In the genomic region with DNA sequence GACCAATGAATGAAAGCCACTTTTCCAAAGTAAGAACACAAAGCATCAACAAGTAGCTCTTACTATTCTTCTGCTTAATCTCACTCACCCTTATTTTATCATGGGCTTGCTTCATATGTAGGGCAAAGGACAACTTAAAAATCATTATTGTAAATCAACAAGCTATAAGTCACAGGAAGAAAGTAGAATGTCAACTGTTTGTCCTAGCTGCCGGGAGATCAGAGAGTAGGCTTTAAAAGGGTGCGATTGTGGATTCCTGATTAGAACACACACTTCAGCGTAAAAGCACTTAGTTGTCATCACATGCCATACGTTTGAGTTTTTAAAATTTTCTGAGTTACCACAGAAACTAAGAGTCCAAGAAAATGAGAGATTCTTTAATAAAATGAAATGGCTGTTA, we compare ENCODE assay signal across 1 cellular context.
A peak's percentile ranks its signal among the peaks of the same experiment; 100 is the strongest.
TF ChIP-seq lines count a peak whose summit lies in the region.

No MANE protein-coding gene starts in this region.

TF ChIP-seq in HepG2, 621 proteins besides CTCF, POLR2A, EP300 and RAD21 (continued from another document and continues in another):
- TF ChIP-seq MAFK (conservative IDR thresholded peaks at IDR 0.05 in 1 of 2, IDR thresholded peaks at IDR 0.05 in 1 of 2; ENCODE audit: low read length in 2 of 2): 0 out of 4 replicates have a peak, but pooled peaks of 1 of the 2 experiments have one; percentile 3
- TF ChIP-seq RBM39 (IDR thresholded peaks at IDR 0.05; ENCODE audit: low read depth, low read length, poor library complexity, severe bottlenecking): no peak
- no peak for TF ChIP-seq ZFX (CRISPR knock-in tag; IDR thresholded peaks at IDR 0.05; ENCODE audit: low read depth)
- TF ChIP-seq, protein P1, sequence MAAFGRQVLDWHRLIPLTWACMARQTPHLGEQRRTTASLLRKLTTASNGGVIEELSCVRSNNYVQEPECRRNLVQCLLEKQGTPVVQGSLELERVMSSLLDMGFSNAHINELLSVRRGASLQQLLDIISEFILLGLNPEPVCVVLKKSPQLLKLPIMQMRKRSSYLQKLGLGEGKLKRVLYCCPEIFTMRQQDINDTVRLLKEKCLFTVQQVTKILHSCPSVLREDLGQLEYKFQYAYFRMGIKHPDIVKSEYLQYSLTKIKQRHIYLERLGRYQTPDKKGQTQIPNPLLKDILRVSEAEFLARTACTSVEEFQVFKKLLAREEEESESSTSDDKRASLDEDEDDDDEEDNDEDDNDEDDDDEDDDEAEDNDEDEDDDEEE (CRISPR knock-in tag; IDR thresholded peaks at IDR 0.05): no peak
- TF ChIP-seq ZNF24 (IDR thresholded peaks at IDR 0.05): no peak
- no peak for TF ChIP-seq ARNT (IDR thresholded peaks at IDR 0.05)
- TF ChIP-seq, protein P2, sequence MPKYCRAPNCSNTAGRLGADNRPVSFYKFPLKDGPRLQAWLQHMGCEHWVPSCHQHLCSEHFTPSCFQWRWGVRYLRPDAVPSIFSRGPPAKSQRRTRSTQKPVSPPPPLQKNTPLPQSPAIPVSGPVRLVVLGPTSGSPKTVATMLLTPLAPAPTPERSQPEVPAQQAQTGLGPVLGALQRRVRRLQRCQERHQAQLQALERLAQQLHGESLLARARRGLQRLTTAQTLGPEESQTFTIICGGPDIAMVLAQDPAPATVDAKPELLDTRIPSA (CRISPR knock-in tag; IDR thresholded peaks at IDR 0.05; ENCODE audit: borderline replicate concordance): no peak
- TF ChIP-seq ZNF333 (CRISPR knock-in tag; IDR thresholded peaks at IDR 0.05; ENCODE audit: borderline replicate concordance): no peak
- TF ChIP-seq HNRNPK (IDR thresholded peaks at IDR 0.05; ENCODE audit: low read depth, low read length, poor library complexity, severe bottlenecking): no peak
- TF ChIP-seq, protein P3, sequence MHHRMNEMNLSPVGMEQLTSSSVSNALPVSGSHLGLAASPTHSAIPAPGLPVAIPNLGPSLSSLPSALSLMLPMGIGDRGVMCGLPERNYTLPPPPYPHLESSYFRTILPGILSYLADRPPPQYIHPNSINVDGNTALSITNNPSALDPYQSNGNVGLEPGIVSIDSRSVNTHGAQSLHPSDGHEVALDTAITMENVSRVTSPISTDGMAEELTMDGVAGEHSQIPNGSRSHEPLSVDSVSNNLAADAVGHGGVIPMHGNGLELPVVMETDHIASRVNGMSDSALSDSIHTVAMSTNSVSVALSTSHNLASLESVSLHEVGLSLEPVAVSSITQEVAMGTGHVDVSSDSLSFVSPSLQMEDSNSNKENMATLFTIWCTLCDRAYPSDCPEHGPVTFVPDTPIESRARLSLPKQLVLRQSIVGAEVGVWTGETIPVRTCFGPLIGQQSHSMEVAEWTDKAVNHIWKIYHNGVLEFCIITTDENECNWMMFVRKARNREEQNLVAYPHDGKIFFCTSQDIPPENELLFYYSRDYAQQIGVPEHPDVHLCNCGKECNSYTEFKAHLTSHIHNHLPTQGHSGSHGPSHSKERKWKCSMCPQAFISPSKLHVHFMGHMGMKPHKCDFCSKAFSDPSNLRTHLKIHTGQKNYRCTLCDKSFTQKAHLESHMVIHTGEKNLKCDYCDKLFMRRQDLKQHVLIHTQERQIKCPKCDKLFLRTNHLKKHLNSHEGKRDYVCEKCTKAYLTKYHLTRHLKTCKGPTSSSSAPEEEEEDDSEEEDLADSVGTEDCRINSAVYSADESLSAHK (CRISPR knock-in tag; IDR thresholded peaks at IDR 0.05; ENCODE audit: borderline replicate concordance): no peak
- TF ChIP-seq, protein P4, sequence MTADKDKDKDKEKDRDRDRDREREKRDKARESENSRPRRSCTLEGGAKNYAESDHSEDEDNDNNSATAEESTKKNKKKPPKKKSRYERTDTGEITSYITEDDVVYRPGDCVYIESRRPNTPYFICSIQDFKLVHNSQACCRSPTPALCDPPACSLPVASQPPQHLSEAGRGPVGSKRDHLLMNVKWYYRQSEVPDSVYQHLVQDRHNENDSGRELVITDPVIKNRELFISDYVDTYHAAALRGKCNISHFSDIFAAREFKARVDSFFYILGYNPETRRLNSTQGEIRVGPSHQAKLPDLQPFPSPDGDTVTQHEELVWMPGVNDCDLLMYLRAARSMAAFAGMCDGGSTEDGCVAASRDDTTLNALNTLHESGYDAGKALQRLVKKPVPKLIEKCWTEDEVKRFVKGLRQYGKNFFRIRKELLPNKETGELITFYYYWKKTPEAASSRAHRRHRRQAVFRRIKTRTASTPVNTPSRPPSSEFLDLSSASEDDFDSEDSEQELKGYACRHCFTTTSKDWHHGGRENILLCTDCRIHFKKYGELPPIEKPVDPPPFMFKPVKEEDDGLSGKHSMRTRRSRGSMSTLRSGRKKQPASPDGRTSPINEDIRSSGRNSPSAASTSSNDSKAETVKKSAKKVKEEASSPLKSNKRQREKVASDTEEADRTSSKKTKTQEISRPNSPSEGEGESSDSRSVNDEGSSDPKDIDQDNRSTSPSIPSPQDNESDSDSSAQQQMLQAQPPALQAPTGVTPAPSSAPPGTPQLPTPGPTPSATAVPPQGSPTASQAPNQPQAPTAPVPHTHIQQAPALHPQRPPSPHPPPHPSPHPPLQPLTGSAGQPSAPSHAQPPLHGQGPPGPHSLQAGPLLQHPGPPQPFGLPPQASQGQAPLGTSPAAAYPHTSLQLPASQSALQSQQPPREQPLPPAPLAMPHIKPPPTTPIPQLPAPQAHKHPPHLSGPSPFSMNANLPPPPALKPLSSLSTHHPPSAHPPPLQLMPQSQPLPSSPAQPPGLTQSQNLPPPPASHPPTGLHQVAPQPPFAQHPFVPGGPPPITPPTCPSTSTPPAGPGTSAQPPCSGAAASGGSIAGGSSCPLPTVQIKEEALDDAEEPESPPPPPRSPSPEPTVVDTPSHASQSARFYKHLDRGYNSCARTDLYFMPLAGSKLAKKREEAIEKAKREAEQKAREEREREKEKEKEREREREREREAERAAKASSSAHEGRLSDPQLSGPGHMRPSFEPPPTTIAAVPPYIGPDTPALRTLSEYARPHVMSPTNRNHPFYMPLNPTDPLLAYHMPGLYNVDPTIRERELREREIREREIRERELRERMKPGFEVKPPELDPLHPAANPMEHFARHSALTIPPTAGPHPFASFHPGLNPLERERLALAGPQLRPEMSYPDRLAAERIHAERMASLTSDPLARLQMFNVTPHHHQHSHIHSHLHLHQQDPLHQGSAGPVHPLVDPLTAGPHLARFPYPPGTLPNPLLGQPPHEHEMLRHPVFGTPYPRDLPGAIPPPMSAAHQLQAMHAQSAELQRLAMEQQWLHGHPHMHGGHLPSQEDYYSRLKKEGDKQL (CRISPR knock-in tag; IDR thresholded peaks at IDR 0.05; ENCODE audit: low read depth): peak; percentile 73; the same call in 1 of the 2 replicates
- no peak for TF ChIP-seq ZNF282 (IDR thresholded peaks at IDR 0.05; ENCODE audit: partially characterized antibody)
- TF ChIP-seq, protein P5, sequence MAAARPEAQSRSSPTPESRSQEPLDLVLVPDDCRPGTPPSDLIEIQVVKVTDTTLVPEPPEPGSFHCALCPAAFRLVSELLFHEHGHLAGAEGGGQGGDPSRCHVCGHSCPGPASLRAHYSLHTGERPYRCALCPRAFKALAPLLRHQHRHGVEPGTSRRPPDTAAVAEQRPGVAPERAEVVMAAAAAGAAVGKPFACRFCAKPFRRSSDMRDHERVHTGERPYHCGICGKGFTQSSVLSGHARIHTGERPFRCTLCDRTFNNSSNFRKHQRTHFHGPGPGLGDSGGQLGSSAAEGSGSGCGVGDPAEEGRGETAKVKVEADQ (CRISPR knock-in tag; IDR thresholded peaks at IDR 0.05; ENCODE audit: borderline replicate concordance): no peak
- TF ChIP-seq, protein P6, sequence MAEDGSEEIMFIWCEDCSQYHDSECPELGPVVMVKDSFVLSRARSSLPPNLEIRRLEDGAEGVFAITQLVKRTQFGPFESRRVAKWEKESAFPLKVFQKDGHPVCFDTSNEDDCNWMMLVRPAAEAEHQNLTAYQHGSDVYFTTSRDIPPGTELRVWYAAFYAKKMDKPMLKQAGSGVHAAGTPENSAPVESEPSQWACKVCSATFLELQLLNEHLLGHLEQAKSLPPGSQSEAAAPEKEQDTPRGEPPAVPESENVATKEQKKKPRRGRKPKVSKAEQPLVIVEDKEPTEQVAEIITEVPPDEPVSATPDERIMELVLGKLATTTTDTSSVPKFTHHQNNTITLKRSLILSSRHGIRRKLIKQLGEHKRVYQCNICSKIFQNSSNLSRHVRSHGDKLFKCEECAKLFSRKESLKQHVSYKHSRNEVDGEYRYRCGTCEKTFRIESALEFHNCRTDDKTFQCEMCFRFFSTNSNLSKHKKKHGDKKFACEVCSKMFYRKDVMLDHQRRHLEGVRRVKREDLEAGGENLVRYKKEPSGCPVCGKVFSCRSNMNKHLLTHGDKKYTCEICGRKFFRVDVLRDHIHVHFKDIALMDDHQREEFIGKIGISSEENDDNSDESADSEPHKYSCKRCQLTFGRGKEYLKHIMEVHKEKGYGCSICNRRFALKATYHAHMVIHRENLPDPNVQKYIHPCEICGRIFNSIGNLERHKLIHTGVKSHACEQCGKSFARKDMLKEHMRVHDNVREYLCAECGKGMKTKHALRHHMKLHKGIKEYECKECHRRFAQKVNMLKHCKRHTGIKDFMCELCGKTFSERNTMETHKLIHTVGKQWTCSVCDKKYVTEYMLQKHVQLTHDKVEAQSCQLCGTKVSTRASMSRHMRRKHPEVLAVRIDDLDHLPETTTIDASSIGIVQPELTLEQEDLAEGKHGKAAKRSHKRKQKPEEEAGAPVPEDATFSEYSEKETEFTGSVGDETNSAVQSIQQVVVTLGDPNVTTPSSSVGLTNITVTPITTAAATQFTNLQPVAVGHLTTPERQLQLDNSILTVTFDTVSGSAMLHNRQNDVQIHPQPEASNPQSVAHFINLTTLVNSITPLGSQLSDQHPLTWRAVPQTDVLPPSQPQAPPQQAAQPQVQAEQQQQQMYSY (CRISPR knock-in tag; IDR thresholded peaks at IDR 0.05): no peak
- TF ChIP-seq, protein P7, sequence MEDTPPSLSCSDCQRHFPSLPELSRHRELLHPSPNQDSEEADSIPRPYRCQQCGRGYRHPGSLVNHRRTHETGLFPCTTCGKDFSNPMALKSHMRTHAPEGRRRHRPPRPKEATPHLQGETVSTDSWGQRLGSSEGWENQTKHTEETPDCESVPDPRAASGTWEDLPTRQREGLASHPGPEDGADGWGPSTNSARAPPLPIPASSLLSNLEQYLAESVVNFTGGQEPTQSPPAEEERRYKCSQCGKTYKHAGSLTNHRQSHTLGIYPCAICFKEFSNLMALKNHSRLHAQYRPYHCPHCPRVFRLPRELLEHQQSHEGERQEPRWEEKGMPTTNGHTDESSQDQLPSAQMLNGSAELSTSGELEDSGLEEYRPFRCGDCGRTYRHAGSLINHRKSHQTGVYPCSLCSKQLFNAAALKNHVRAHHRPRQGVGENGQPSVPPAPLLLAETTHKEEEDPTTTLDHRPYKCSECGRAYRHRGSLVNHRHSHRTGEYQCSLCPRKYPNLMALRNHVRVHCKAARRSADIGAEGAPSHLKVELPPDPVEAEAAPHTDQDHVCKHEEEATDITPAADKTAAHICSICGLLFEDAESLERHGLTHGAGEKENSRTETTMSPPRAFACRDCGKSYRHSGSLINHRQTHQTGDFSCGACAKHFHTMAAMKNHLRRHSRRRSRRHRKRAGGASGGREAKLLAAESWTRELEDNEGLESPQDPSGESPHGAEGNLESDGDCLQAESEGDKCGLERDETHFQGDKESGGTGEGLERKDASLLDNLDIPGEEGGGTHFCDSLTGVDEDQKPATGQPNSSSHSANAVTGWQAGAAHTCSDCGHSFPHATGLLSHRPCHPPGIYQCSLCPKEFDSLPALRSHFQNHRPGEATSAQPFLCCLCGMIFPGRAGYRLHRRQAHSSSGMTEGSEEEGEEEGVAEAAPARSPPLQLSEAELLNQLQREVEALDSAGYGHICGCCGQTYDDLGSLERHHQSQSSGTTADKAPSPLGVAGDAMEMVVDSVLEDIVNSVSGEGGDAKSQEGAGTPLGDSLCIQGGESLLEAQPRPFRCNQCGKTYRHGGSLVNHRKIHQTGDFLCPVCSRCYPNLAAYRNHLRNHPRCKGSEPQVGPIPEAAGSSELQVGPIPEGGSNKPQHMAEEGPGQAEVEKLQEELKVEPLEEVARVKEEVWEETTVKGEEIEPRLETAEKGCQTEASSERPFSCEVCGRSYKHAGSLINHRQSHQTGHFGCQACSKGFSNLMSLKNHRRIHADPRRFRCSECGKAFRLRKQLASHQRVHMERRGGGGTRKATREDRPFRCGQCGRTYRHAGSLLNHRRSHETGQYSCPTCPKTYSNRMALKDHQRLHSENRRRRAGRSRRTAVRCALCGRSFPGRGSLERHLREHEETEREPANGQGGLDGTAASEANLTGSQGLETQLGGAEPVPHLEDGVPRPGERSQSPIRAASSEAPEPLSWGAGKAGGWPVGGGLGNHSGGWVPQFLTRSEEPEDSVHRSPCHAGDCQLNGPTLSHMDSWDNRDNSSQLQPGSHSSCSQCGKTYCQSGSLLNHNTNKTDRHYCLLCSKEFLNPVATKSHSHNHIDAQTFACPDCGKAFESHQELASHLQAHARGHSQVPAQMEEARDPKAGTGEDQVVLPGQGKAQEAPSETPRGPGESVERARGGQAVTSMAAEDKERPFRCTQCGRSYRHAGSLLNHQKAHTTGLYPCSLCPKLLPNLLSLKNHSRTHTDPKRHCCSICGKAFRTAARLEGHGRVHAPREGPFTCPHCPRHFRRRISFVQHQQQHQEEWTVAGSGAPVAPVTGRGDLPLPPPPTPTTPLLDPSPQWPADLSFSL (CRISPR knock-in tag; IDR thresholded peaks at IDR 0.05): peak; percentile 79; the same call in 1 of the 2 replicates
- no peak; the same call in 1 of the 2 replicates for TF ChIP-seq ARID2 (CRISPR knock-in tag; IDR thresholded peaks at IDR 0.05; ENCODE audit: borderline replicate concordance)
- TF ChIP-seq AHR (CRISPR knock-in tag; IDR thresholded peaks at IDR 0.05): no peak; the same call in 1 of the 2 replicates
- no peak for TF ChIP-seq PHF20 (CRISPR knock-in tag; IDR thresholded peaks at IDR 0.05)
- TF ChIP-seq, protein P8, sequence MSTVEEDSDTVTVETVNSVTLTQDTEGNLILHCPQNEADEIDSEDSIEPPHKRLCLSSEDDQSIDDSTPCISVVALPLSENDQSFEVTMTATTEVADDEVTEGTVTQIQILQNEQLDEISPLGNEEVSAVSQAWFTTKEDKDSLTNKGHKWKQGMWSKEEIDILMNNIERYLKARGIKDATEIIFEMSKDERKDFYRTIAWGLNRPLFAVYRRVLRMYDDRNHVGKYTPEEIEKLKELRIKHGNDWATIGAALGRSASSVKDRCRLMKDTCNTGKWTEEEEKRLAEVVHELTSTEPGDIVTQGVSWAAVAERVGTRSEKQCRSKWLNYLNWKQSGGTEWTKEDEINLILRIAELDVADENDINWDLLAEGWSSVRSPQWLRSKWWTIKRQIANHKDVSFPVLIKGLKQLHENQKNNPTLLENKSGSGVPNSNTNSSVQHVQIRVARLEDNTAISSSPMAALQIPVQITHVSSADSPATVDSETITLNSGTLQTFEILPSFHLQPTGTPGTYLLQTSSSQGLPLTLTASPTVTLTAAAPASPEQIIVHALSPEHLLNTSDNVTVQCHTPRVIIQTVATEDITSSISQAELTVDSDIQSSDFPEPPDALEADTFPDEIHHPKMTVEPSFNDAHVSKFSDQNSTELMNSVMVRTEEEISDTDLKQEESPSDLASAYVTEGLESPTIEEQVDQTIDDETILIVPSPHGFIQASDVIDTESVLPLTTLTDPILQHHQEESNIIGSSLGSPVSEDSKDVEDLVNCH (CRISPR knock-in tag; IDR thresholded peaks at IDR 0.05): no peak
- TF ChIP-seq ZKSCAN8 (CRISPR knock-in tag; IDR thresholded peaks at IDR 0.05; ENCODE audit: borderline replicate concordance): peak; percentile 82; the same call in 1 of the 2 replicates
- no peak for TF ChIP-seq CHD4 (IDR thresholded peaks at IDR 0.05; ENCODE audit: borderline replicate concordance, low read length)
- no peak for TF ChIP-seq ZNF781 (CRISPR knock-in tag; IDR thresholded peaks at IDR 0.05; ENCODE audit: borderline replicate concordance, not compliant biosample characterization)
- no peak for TF ChIP-seq ZNF256 (CRISPR knock-in tag; conservative IDR thresholded peaks at IDR 0.05)
- no peak for TF ChIP-seq ZNF678 (CRISPR knock-in tag; IDR thresholded peaks at IDR 0.05)
- TF ChIP-seq ZNF143 (CRISPR knock-in tag; IDR thresholded peaks at IDR 0.05): no peak
- no peak for TF ChIP-seq ZMAT3 (CRISPR knock-in tag; conservative IDR thresholded peaks at IDR 0.05)
- TF ChIP-seq TBX2 (CRISPR knock-in tag; IDR thresholded peaks at IDR 0.05; ENCODE audit: borderline replicate concordance): peak; percentile 95
- TF ChIP-seq U2AF2 (IDR thresholded peaks at IDR 0.05; ENCODE audit: low read depth, low read length): no peak
- no peak for TF ChIP-seq PCBP1 (IDR thresholded peaks at IDR 0.05; ENCODE audit: borderline replicate concordance, low read depth, low read length)
- TF ChIP-seq KDM2A (CRISPR knock-in tag; IDR thresholded peaks at IDR 0.05; ENCODE audit: borderline replicate concordance, low read depth): no peak
